8 cellular contexts compared by ENCODE assay signal in the genomic region with DNA sequence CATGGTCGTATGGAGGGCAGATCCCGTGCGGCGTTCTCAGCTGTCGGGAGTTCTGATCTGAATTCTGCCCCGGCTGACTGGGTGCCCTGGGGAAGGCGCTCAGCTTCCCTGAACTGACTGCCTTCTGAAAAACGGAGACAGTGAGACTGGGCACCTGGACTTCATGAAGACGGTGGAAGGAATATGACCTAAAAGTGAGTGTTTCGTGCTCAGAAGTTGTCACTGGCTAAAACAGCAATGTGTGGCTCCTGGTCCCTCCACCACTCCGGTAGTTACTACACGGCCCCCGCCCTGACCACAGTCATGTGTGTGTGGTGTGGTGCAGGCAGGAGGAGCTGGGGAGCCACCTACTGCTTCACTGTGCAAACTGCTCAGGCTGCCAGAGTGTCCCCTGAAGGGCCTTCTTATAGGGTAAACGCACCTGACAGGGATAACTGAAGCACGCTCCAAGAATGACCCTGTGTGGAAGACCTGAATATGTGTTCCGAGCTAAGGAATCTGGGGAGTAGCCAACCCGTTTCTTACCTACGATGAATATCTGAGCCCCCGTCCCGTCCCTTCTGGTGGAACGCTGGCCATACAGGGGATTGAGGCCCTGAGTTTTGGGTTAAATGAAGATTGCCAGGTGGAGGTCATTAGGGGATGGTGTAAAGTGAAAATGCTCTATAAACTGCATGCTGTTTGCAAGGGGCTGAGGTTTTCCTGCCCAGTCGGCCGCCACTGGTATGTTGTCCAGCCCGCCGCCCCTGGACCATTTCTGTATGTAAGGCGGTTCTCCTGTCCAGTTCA. TPM values are rescaled to one million over a fixed set of nuclear protein-coding genes. Genes with fewer than 3 reads are reported as not detected.
DNase-seq lines count a peak whose midpoint lies in the region; ATAC-seq, FAIRE-seq and TF ChIP-seq lines count a peak whose summit lies in the region.

No MANE protein-coding gene starts in this region.

- POLR2A ChIA-PET in A549 (lab: Yijun Ruan, JAX) = interaction anchor here (0.6 kb wide), 1 partner anchor 69 kb away, joined by 9 read pairs; no protein-coding TSS in a partner anchor

- H3K4me1 ChIP-seq in A549 = peaks cover 32% of the 10 kb centered on the region
- H3K4me1 ChIP-seq in muscle layer of colon (ENCODE audit: insufficient read depth, low read length) = peaks cover 4% of the 10 kb centered on the region

- peak; percentile 44 to 65; a peak in 4 of 5 replicates for TF ChIP-seq RAD21 in A549 (conservative IDR thresholded peaks at IDR 0.05 in 1 of 2, IDR thresholded peaks at IDR 0.05 in 1 of 2)

- no peak overlapping the region for H3K9ac ChIP-seq in muscle layer of colon (ENCODE audit: low read length)

- ATAC-seq in A549 (peak; percentile 44 to 75; a peak in 3 of 6 replicates), HG03139 (IDR thresholded peaks at IDR 0.05; ENCODE audit: unreplicated experiment) (no peak)

- FAIRE-seq in A549 (lab: Jason Lieb, UNC) = no peak

- peaks cover 0 to 7% of the 10 kb centered on the region in 2 donors for H3K27me3 ChIP-seq in muscle layer of colon (ENCODE audit: control insufficient read depth in 1 of 2, insufficient read depth in 2 of 2, low read length in 2 of 2)

- DNase-seq in A549 (ENCODE audit: low read depth in 1 of 2, low spot score in 1 of 2) = peak; percentile 25 to 59
- DNase-seq in NCI-H2171 treated with DMSO at 0.1 percent for 48 hours (lab: John Stamatoyannopoulos, UW) = peak; percentile 63
- DNase-seq in activated CD4-positive, alpha-beta T cell treated with anti-CD3 and anti-CD28 coated beads, Interleukin-2, amount 50 U/mL, for 48 hours = peak; percentile 54 to 63
- DNase-seq in epithelial cell of esophagus (ENCODE audit: low read depth) = peak; percentile 87
- peak; percentile 33 to 58 for DNase-seq in stimulated activated CD8-positive, alpha-beta memory T cell treated with anti-CD3 and anti-CD28 coated beads, Interleukin-7, amount 100 ng/mL, for 48 hours (ENCODE audit: extremely low read depth in 1 of 2, low read depth in 1 of 2)

- CTCF ChIA-PET in A549 (lab: Yijun Ruan, JAX) = interaction anchor here (0.6 to 5.1 kb wide), 11 partner anchors 9 to 381 kb away, joined by 3 to 28 read pairs (median 4); no protein-coding TSS in a partner anchor

- H3K4me2 ChIP-seq in A549 = no peak overlapping the region

- TF ChIP-seq CTCF in A549 (IDR thresholded peaks at IDR 0.05) = peak; percentile 33; the same call in 1 of the 3 replicates
- peak; percentile 57 for TF ChIP-seq CTCF in GM12873 (IDR thresholded peaks at IDR 0.05; ENCODE audit: insufficient read depth, low read depth, low read length, missing control alignments)
- TF ChIP-seq CTCF in epithelial cell of esophagus (IDR thresholded peaks at IDR 0.05; ENCODE audit: insufficient read depth, low read depth, low read length, missing control alignments) = peak; percentile 79

- H3K27ac ChIP-seq in A549 (peak overlapping the region in 1 of 2 experiments; percentile 56; a peak in 3 of 6 replicates), muscle layer of colon (ENCODE audit: low read depth, low read length) (no peak overlapping the region)

- no peak for TF ChIP-seq EP300 in A549 (IDR thresholded peaks at IDR 0.05)

- H3K4me3 ChIP-seq in A549 (no peak overlapping the region), epithelial cell of esophagus (ENCODE audit: low read length) (peak overlapping the region; percentile 10), muscle layer of colon (ENCODE audit: low read depth in 1 of 2, low read length in 2 of 2) (peak overlapping the region; percentile 8 to 68)

- TF ChIP-seq POLR2A in A549 (IDR thresholded peaks at IDR 0.05; ENCODE audit: low read length) = no peak

- no peaks in the 10 kb centered on the region for H3K9me3 ChIP-seq in A549
- H3K9me3 ChIP-seq in muscle layer of colon (ENCODE audit: low read length) = no peaks in the 10 kb centered on the region

- WGBS in A549 (ENCODE audit: missing lambda C conversion rate) = 82% methylated on average over 21 of the region's 26 CpGs

- H3K36me3 ChIP-seq in muscle layer of colon (ENCODE audit: insufficient read depth, low read length) = no peaks in the 10 kb centered on the region

TF ChIP-seq in A549, 52 proteins besides CTCF, POLR2A, EP300 and RAD21:
- TF ChIP-seq RCOR1 (IDR thresholded peaks at IDR 0.05; ENCODE audit: low read depth, low read length) (no peak), SMC3 (IDR thresholded peaks at IDR 0.05) (peak; percentile 37; the same call in 2 of the 3 replicates)
TF ChIP-seq in A549: peak in this region for 1.

RNA-seq across cellular contexts. Expression of gene MYOM3, which starts 0.6 kb away (rescaled TPM):
- 2.6 and 2.7 TPM in 2 replicates for polyA plus RNA-seq in A549 (2011; rRNA removed)
- 2.2 and 2.7 TPM in 2 replicates for polyA plus RNA-seq in A549 (2012; cell fraction: cytosol; rRNA removed)
- polyA plus RNA-seq in A549 (2012; cell fraction: nucleus; rRNA removed) = 2.9 and 3.0 TPM in 2 replicates
- polyA plus RNA-seq in A549 (2017; fragmentation: RNase III; extraction: RNeasy Plus Mini Kit Qiagen cat#74134 plus additional on column Dnase treatment) = 7.3 to 8.7 TPM (median 8.5 TPM) in 3 replicates
- 2.7 and 3.8 TPM in 2 replicates for polyA minus RNA-seq in A549 (2011; rRNA and poly(A)+ RNA removed)

RNA-seq across cellular contexts. Expression of gene IL22RA1, which starts 30.4 kb away (rescaled TPM):
- 1.7 and 2.1 TPM in 2 replicates for polyA plus RNA-seq in A549 (2011; rRNA removed)
- 2.4 and 2.5 TPM in 2 replicates for polyA plus RNA-seq in A549 (2012; cell fraction: cytosol; rRNA removed)
- polyA plus RNA-seq in A549 (2012; cell fraction: nucleus; rRNA removed) = 5.0 and 5.3 TPM in 2 replicates
- 1.2 to 1.5 TPM (median 1.4 TPM) in 3 replicates for polyA plus RNA-seq in A549 (2017; fragmentation: RNase III; extraction: RNeasy Plus Mini Kit Qiagen cat#74134 plus additional on column Dnase treatment)
- polyA minus RNA-seq in A549 (2011; rRNA and poly(A)+ RNA removed) = 1.6 and 2.0 TPM in 2 replicates
